ENCODE assay signal across 9 cellular contexts in genomic region chr19:33375156-33375744, GRCh38. TPM values are rescaled to one million over a fixed set of nuclear protein-coding genes. Genes with fewer than 3 reads are reported as not detected.
DNase-seq lines count a peak whose midpoint lies in the region; ATAC-seq and TF ChIP-seq lines count a peak whose summit lies in the region.
"Had no signal": no experiment of that assay in that cellular context is flagged by ENCODE, and none has a peak within 500 bp of the region (broad histone marks: within the 10 kb centered on the region; RNA-seq: fewer than 3 reads in every experiment).

No MANE protein-coding gene starts in this region.

- no peak overlapping the region for H2AFZ ChIP-seq in neuron (ENCODE audit: low read depth, low read length)

- peak overlapping the region; percentile 6 for H3K27ac Mint-ChIP-seq in CD8-positive, alpha-beta T cell

- H3K9me3 ChIP-seq in CD8-positive, alpha-beta T cell (ENCODE audit: low read length), result no peaks in the 10 kb centered on the region
- H3K9me3 ChIP-seq in duodenal mucosa (ENCODE audit: control insufficient read depth in 1 of 2, low read length in 2 of 2) (no peaks in the 10 kb centered on the region), neuron (ENCODE audit: low read length) (no peaks in the 10 kb centered on the region)

- peaks cover 54% of the 10 kb centered on the region for H3K4me1 Mint-ChIP-seq in CD8-positive, alpha-beta T cell (ENCODE audit: low read depth)

- in situ Hi-C loops in G401 (cut with HindIII; ENCODE audit: low sequenced_read_pairs), result no loop called here

- no peak for TF ChIP-seq POLR2A in NB4 (IDR thresholded peaks at IDR 0.05; ENCODE audit: extremely low read depth, insufficient read length)

- intact Hi-C loops in CD8-positive, alpha-beta T cell (cut with DNase I, micrococcal nuclease), result loop anchor here in 1 of 2 experiments (2.0 to 10.0 kb wide), 3 partner anchors 698 to 1030 kb away; partner anchors contain the start of genes ANKRD27, RGS9BP and ZNF507

- no peak overlapping the region for H3K27ac ChIP-seq in CD8-positive, alpha-beta T cell (ENCODE audit: low read depth, low read length)
- no peak overlapping the region for H3K27ac ChIP-seq in duodenal mucosa (ENCODE audit: low read depth, low read length)

- peaks cover 14% of the 10 kb centered on the region for H3K36me3 Mint-ChIP-seq in CD8-positive, alpha-beta T cell

- POLR2A ChIA-PET in CD8-positive, alpha-beta T cell (lab: Charles Lee), result no interaction called here

- no peaks in the 10 kb centered on the region for H3K27me3 Mint-ChIP-seq in CD8-positive, alpha-beta T cell (ENCODE audit: low read depth)

- H3K4me3 Mint-ChIP-seq in CD8-positive, alpha-beta T cell, result peak overlapping the region; percentile 84

- peak overlapping the region; percentile 90 for H3K4me3 ChIP-seq in CD8-positive, alpha-beta T cell (ENCODE audit: low read depth, low read length)
- peak overlapping the region; percentile 95 for H3K4me3 ChIP-seq in NB4 (ENCODE audit: low read depth, low read length)
- peak overlapping the region; percentile 77 to 94 for H3K4me3 ChIP-seq in duodenal mucosa (ENCODE audit: low read depth in 1 of 2, low read length in 2 of 2)
- H3K4me3 ChIP-seq in neuron (ENCODE audit: low read length), result peak overlapping the region; percentile 99

- no peaks in the 10 kb centered on the region for H3K36me3 ChIP-seq in CD8-positive, alpha-beta T cell (ENCODE audit: insufficient read depth, low read length)
- H3K36me3 ChIP-seq in duodenal mucosa (ENCODE audit: control insufficient read depth in 1 of 2, insufficient read depth in 2 of 2, low read length in 2 of 2) (peaks cover 0 to 13% of the 10 kb centered on the region in 2 donors), neuron (ENCODE audit: insufficient read depth, low read length) (peaks cover 13% of the 10 kb centered on the region)

- CTCF ChIA-PET in CD8-positive, alpha-beta T cell (lab: Charles Lee), result interaction anchor here (1.2 to 2.5 kb wide), 2 partner anchors 9 to 31 kb away, joined by 3 to 12 read pairs; no protein-coding TSS in a partner anchor

- TF ChIP-seq CTCF in CD8-positive, alpha-beta T cell (IDR thresholded peaks at IDR 0.05), result no peak
- no peak for TF ChIP-seq CTCF in NB4 (IDR thresholded peaks at IDR 0.05; ENCODE audit: low read depth, low read length)

- H3K27me3 ChIP-seq in CD8-positive, alpha-beta T cell (ENCODE audit: insufficient read depth, low read length), result no peaks in the 10 kb centered on the region
- H3K27me3 ChIP-seq in duodenal mucosa (ENCODE audit: control insufficient read depth in 1 of 2, insufficient read depth in 2 of 2, low read length in 2 of 2) (no peaks in the 10 kb centered on the region), neuron (ENCODE audit: insufficient read depth, low read length) (no peaks in the 10 kb centered on the region)

- H3K9ac ChIP-seq in duodenal mucosa (ENCODE audit: low read depth in 1 of 2, low read length in 2 of 2), result peak overlapping the region; percentile 65 to 87

- no peak for DNase-seq in CD8-positive, alpha-beta T cell
- DNase-seq in NB4 (ENCODE audit: low read depth) (no peak), middle frontal gyrus (ENCODE audit: extremely low spot score, low spot score) (no peak), ecto neural progenitor cell (ENCODE audit: low spot score) (no peak), G401 (ENCODE audit: low spot score) (no peak)
- DNase-seq: stimulated activated CD4-positive, alpha-beta T cell treated with anti-CD3 and anti-CD28 coated beads, Interleukin-4, amount 100 ng/mL, for 24 hours had no signal

- ATAC-seq in CD8-positive, alpha-beta T cell, result no peak
- ATAC-seq in HG02588 (IDR thresholded peaks at IDR 0.05; ENCODE audit: unreplicated experiment), result no peak

- H3K9me3 Mint-ChIP-seq in CD8-positive, alpha-beta T cell, result no peaks in the 10 kb centered on the region

- peaks cover 15% of the 10 kb centered on the region for H3K4me1 ChIP-seq in CD8-positive, alpha-beta T cell (ENCODE audit: insufficient read depth, low read length)
- H3K4me1 ChIP-seq in duodenal mucosa (ENCODE audit: control insufficient read depth in 1 of 2, insufficient read depth in 2 of 2, low read length in 2 of 2) (peaks cover 44 to 48% of the 10 kb centered on the region in 2 donors), neuron (ENCODE audit: insufficient read depth, low read length) (peaks cover 20% of the 10 kb centered on the region)

RNA-seq across cellular contexts. Expression of gene CEBPG, which starts 1.7 kb away (rescaled TPM):
- total RNA-seq in CD8-positive, alpha-beta T cell, result 10 to 100 TPM; 14.4 to 17.2 TPM
- total RNA-seq in G401 (2014; rRNA removed; shearing (Covaris generic)), result 8.2 and 22.1 TPM in 2 replicates
